Comparison of ENCODE assay signal across 9 cellular contexts in genomic region chr19:35045667-35046300, GRCh38. TPM values are rescaled to one million over a fixed set of nuclear protein-coding genes. Genes with fewer than 3 reads are reported as not detected.
DNase-seq lines count a peak whose midpoint lies in the region; ATAC-seq and TF ChIP-seq lines count a peak whose summit lies in the region.
"Had no signal": no experiment of that assay in that cellular context is flagged by ENCODE, and none has a peak within 500 bp of the region (broad histone marks: within the 10 kb centered on the region; RNA-seq: fewer than 3 reads in every experiment).

No MANE protein-coding gene starts in this region.

- H3K27ac ChIP-seq in DND-41 (ENCODE audit: low read length) (no peak overlapping the region), liver (ENCODE audit: low read depth in 1 of 2, low read length in 2 of 2) (no peak overlapping the region)

- no peaks in the 10 kb centered on the region for H3K27me3 Mint-ChIP-seq in activated naive CD4-positive, alpha-beta T cell treated with anti-CD3 and anti-CD28 coated beads, Interleukin-2, amount 50 U/mL, for 24 hours

- no peaks in the 10 kb centered on the region for H3K36me3 ChIP-seq in DND-41 (ENCODE audit: insufficient read depth, low read length)
- H3K36me3 ChIP-seq in liver (ENCODE audit: control insufficient read depth in 4 of 4, insufficient read depth in 3 of 4, low read depth in 1 of 4, low read length in 3 of 4): peaks cover 5 to 10% (median 7%) of the 10 kb centered on the region in 4 donors

- no peak overlapping the region for H3K4me2 ChIP-seq in DND-41 (ENCODE audit: insufficient read depth, low read length)

- peaks cover 24% of the 10 kb centered on the region for H3K4me1 Mint-ChIP-seq in activated naive CD4-positive, alpha-beta T cell treated with anti-CD3 and anti-CD28 coated beads, Interleukin-2, amount 50 U/mL, for 24 hours

- peak overlapping the region; percentile 35 for H3K27ac Mint-ChIP-seq in activated naive CD4-positive, alpha-beta T cell treated with anti-CD3 and anti-CD28 coated beads, Interleukin-2, amount 50 U/mL, for 24 hours

- H3K4me3 Mint-ChIP-seq in activated naive CD4-positive, alpha-beta T cell treated with anti-CD3 and anti-CD28 coated beads, Interleukin-2, amount 50 U/mL, for 24 hours: no peak overlapping the region

- H3K9me3 Mint-ChIP-seq in activated naive CD4-positive, alpha-beta T cell treated with anti-CD3 and anti-CD28 coated beads, Interleukin-2, amount 50 U/mL, for 24 hours: no peaks in the 10 kb centered on the region

- H3K9me3 ChIP-seq in DND-41 (ENCODE audit: insufficient read depth, low read length, severe bottlenecking) (no peaks in the 10 kb centered on the region), liver (ENCODE audit: control insufficient read depth in 4 of 4, low read length in 3 of 4) (no peaks in the 10 kb centered on the region)

- no peaks in the 10 kb centered on the region for H3K79me2 ChIP-seq in DND-41 (ENCODE audit: insufficient read depth, low read length)

- ATAC-seq in DND-41 (ENCODE audit: insufficient read depth, low read depth): peak; percentile 97
- peak; percentile 78 for ATAC-seq in GM19467 (IDR thresholded peaks at IDR 0.05; ENCODE audit: unreplicated experiment)
- ATAC-seq in HG02852 (IDR thresholded peaks at IDR 0.05; ENCODE audit: unreplicated experiment): no peak

- H3K4me3 ChIP-seq in DND-41 (ENCODE audit: low read depth in 1 of 2, low read length in 2 of 2) (no peak overlapping the region), liver (ENCODE audit: low read depth in 1 of 3, low read length in 3 of 3) (no peak overlapping the region)

- TF ChIP-seq RAD21 in liver (IDR thresholded peaks at IDR 0.05): no peak

- H4K20me1 ChIP-seq in DND-41 (ENCODE audit: insufficient read depth, low read length): no peaks in the 10 kb centered on the region; the same call in 1 of the 2 replicates

- peak; percentile 72 for TF ChIP-seq CTCF in DND-41 (IDR thresholded peaks at IDR 0.05; ENCODE audit: borderline replicate concordance, extremely low read depth, low read length, poor library complexity, severe bottlenecking)
- TF ChIP-seq CTCF in liver (IDR thresholded peaks at IDR 0.05; ENCODE audit: low read depth, low read length, missing input control): peak; percentile 10

- H3K36me3 Mint-ChIP-seq in activated naive CD4-positive, alpha-beta T cell treated with anti-CD3 and anti-CD28 coated beads, Interleukin-2, amount 50 U/mL, for 24 hours: no peaks in the 10 kb centered on the region

- WGBS in liver: 59% methylated on average over 10 of the region's 10 CpGs

- H3K9ac ChIP-seq in DND-41 (ENCODE audit: low read depth, low read length) (no peak overlapping the region), liver (ENCODE audit: low read depth in 1 of 2, low read length in 2 of 2) (no peak overlapping the region)

- H3K27me3 ChIP-seq in DND-41 (ENCODE audit: insufficient read depth, low read length, poor library complexity): no peaks in the 10 kb centered on the region
- H3K27me3 ChIP-seq in liver (ENCODE audit: control insufficient read depth in 4 of 4, insufficient read depth in 4 of 4, low read length in 3 of 4): no peaks in the 10 kb centered on the region

- H2AFZ ChIP-seq in DND-41 (ENCODE audit: low read depth, low read length): peak overlapping the region; percentile 49; the same call in 1 of the 2 replicates

- DNase-seq in DND-41 (peak; percentile 64), NCI-H1694 (lab: John Stamatoyannopoulos, UW) (peak; percentile 76), LoVo (ENCODE audit: low spot score) (no peak), NCI-H2196 (lab: John Stamatoyannopoulos, UW; ENCODE audit: unreplicated experiment) (no peak)

- no peaks in the 10 kb centered on the region for H3K4me1 ChIP-seq in DND-41 (ENCODE audit: insufficient read depth, low read length)
- peaks cover 18 to 77% (median 50%) of the 10 kb centered on the region in 4 donors for H3K4me1 ChIP-seq in liver (ENCODE audit: control insufficient read depth in 4 of 4, insufficient read depth in 4 of 4, low read length in 3 of 4)

TF ChIP-seq in liver, 16 proteins besides CTCF, POLR2A, EP300 and RAD21:
- TF ChIP-seq NR2F2 (IDR thresholded peaks at IDR 0.05) (peak; percentile 67), YY1 (IDR thresholded peaks at IDR 0.05) (no peak)

RNA-seq across cellular contexts. Expression of gene HPN, which starts 4.3 kb away (rescaled TPM):
- 100 to 1,000 TPM; 130 to 239 TPM for total RNA-seq in liver
- polyA plus RNA-seq in liver: 100 to 1,000 TPM; 430 to 535 TPM
- total RNA-seq: T-helper 1 cell treated with Interleukin-12 subunit alpha and Interleukin-12 subunit beta and Interleukin-4 antibody, amounts not matched to agents 30 ng/mL and 1 ng/mL, for 36 hours had no signal

RNA-seq across cellular contexts. Expression of gene SCN1B, which starts 15.5 kb away (rescaled TPM):
- 1 to 10 TPM; 2.0 to 4.9 TPM for total RNA-seq in liver
- polyA plus RNA-seq in liver: 1 to 10 TPM; 1.6 to 5.8 TPM

RNA-seq across cellular contexts. Expression of gene GRAMD1A, which starts 45.7 kb away (rescaled TPM):
- 10 to 100 TPM; 12.5 to 14.1 TPM for total RNA-seq in liver
- polyA plus RNA-seq in liver: 1 to 10 TPM; 8.6 to 9.9 TPM

Comparison
In these comparisons a context has a peak if more than half of its experiments do, and no peak if none do; other contexts are left out.
1. DNase-seq: peak in DND-41 (single experiment) and NCI-H1694 (single experiment); none in LoVo (single experiment) and NCI-H2196 (single experiment).